ENCODE assay signal across 25 cellular contexts in the genomic region with DNA sequence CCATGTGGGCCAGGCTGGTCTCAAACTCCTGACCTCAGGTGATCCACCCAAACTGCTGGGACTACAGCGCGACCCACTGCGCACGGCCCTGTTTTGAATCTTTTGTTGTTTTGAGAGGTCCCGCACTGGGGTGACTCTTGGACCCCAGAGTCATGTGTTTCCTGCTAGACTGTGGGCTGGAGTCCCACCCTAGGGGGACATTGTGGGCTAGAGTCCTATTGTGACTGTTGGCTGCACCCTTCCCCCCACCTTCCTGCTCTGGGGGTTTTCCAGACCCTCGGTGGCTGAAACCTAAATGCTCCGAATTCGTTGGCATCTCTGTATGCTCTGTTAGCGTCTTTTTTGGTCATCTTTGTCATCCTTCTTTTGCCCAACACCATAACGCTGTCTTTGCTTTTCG. TPM values are rescaled to one million over a fixed set of nuclear protein-coding genes. Genes with fewer than 3 reads are reported as not detected.
"Had no signal": no experiment of that assay in that cellular context is flagged by ENCODE, and none has a peak within 500 bp of the region (broad histone marks: within the 10 kb centered on the region; RNA-seq: fewer than 3 reads in every experiment).

No MANE protein-coding gene starts in this region.

- H3K36me3 Mint-ChIP-seq: naive thymus-derived CD4-positive, alpha-beta T cell had no signal

- H3K4me3 Mint-ChIP-seq: naive thymus-derived CD4-positive, alpha-beta T cell; stimulated activated naive CD8-positive, alpha-beta T cell treated with anti-CD3 and anti-CD28 coated beads, Interleukin-15, Interleukin-2, amounts not matched to agents 100 ng/mL and 50 ng/mL, for 24 hours had no signal

- H3K9me3 ChIP-seq: heart left ventricle, ovary, testis, transverse colon had no signal

- H3K27ac Mint-ChIP-seq: progenitor cell of endocrine pancreas; stimulated activated naive CD8-positive, alpha-beta T cell treated with anti-CD3 and anti-CD28 coated beads, Interleukin-15, Interleukin-2, amounts not matched to agents 100 ng/mL and 50 ng/mL, for 24 hours had no signal

- H3K27me3 ChIP-seq: heart left ventricle, ovary, testis, transverse colon had no signal

- ATAC-seq: esophagus mucosa; heart left ventricle; naive thymus-derived CD4-positive, alpha-beta T cell had no signal

- H3K27me3 Mint-ChIP-seq: naive thymus-derived CD4-positive, alpha-beta T cell; progenitor cell of endocrine pancreas; stimulated activated naive CD8-positive, alpha-beta T cell treated with anti-CD3 and anti-CD28 coated beads, Interleukin-15, Interleukin-2, amounts not matched to agents 100 ng/mL and 50 ng/mL, for 24 hours had no signal

- DNase-seq: effector memory CD4-positive, alpha-beta T cell; heart left ventricle; hypothalamus; kidney glomerular epithelial cell; mesendoderm; naive thymus-derived CD4-positive, alpha-beta T cell; ovary; right cardiac atrium; small intestine; stimulated activated CD4-positive, alpha-beta T cell treated with anti-CD3 and anti-CD28 coated beads, Interleukin-12 subunit alpha, Interleukin-12 subunit beta, amount 100 ng/mL, for 4 hours; testis; transverse colon had no signal

- H3K27ac ChIP-seq: heart left ventricle, ovary, testis, transverse colon had no signal

- H3K9me3 Mint-ChIP-seq: naive thymus-derived CD4-positive, alpha-beta T cell; stimulated activated naive CD8-positive, alpha-beta T cell treated with anti-CD3 and anti-CD28 coated beads, Interleukin-15, Interleukin-2, amounts not matched to agents 100 ng/mL and 50 ng/mL, for 24 hours had no signal

- H3K36me3 ChIP-seq: heart left ventricle, ovary, transverse colon had no signal

- FAIRE-seq: endometrium, frontal cortex, islet of Langerhans, small intestine had no signal

- H3K4me3 ChIP-seq: heart left ventricle, ovary, testis, transverse colon had no signal

RNA-seq across cellular contexts. Expression of a gene that starts 16.0 kb away (rescaled TPM):
- total RNA-seq: progenitor cell of endocrine pancreas had no signal
- polyA plus RNA-seq: naive thymus-derived CD4-positive, alpha-beta T cell; neural cell had no signal

RNA-seq across cellular contexts. Expression of a gene that starts 16.2 kb away (rescaled TPM):
- total RNA-seq: esophagus mucosa, fibroblast of lung, frontal cortex, glomerular endothelial cell, lung microvascular endothelial cell, mononuclear cell, ovary, progenitor cell of endocrine pancreas, right cardiac atrium, subcutaneous adipose tissue, transverse colon, urinary bladder had no signal
- polyA plus RNA-seq: fibroblast of lung; naive thymus-derived CD4-positive, alpha-beta T cell; neural cell; ovary; right cardiac atrium had no signal

RNA-seq across cellular contexts. Expression of a gene that starts 28.3 kb away (rescaled TPM):
- total RNA-seq: glomerular endothelial cell, lung microvascular endothelial cell had no signal
- polyA plus RNA-seq: fibroblast of lung, neural cell had no signal
